In genomic region chr10:101840741-101841453, GRCh38 we compare ENCODE assay signal across 8 cellular contexts. TPM values are rescaled to one million over a fixed set of nuclear protein-coding genes. Genes with fewer than 3 reads are reported as not detected.
DNase-seq lines count a peak whose midpoint lies in the region; ATAC-seq and TF ChIP-seq lines count a peak whose summit lies in the region.

No MANE protein-coding gene starts in this region.

- H3K36me3 ChIP-seq in DND-41 (ENCODE audit: insufficient read depth, low read length) (no peaks in the 10 kb centered on the region), tibial nerve (peaks cover 0 to 12% (median 0%) of the 10 kb centered on the region in 3 donors)

- H3K4me1 ChIP-seq in DND-41 (ENCODE audit: insufficient read depth, low read length) (peaks cover 39% of the 10 kb centered on the region), tibial nerve (peaks cover 0 to 57% (median 22%) of the 10 kb centered on the region in 4 donors)

- H3K4me2 ChIP-seq in DND-41 (ENCODE audit: insufficient read depth, low read length): peak overlapping the region; percentile 64

- DNase-seq in DND-41: peak; percentile 76
- peak; percentile 63 for DNase-seq in LoVo (ENCODE audit: low spot score)
- DNase-seq in SK-MEL-5 (ENCODE audit: low read depth, low spot score): peak; percentile 82
- peak; percentile 82 to 87 for DNase-seq in activated naive CD4-positive, alpha-beta T cell treated with anti-CD3 and anti-CD28 coated beads, Interleukin-2, amount 50 U/mL, for 72 hours (ENCODE audit: low spot score in 2 of 2)
- DNase-seq in glomerular visceral epithelial cell (ENCODE audit: extremely low spot score): peak; percentile 78
- no peak for DNase-seq in omental fat pad (ENCODE audit: low spot score)
- peak; percentile 52 to 69 for DNase-seq in tibial nerve (ENCODE audit: low spot score in 2 of 2)

- H3K4me3 ChIP-seq in DND-41 (ENCODE audit: low read depth in 1 of 2, low read length in 2 of 2): peak overlapping the region in 1 of 2 experiments; percentile 48; a peak in 2 of 4 replicates
- peak overlapping the region in 3 of 4 donors; percentile 14 to 50 (median 40) for H3K4me3 ChIP-seq in tibial nerve

- no peaks in the 10 kb centered on the region for H3K36me3 Mint-ChIP-seq in activated naive CD4-positive, alpha-beta T cell treated with anti-CD3 and anti-CD28 coated beads, Interleukin-2, amount 50 U/mL, for 72 hours

- peak; percentile 95 for TF ChIP-seq CTCF in DND-41 (IDR thresholded peaks at IDR 0.05; ENCODE audit: borderline replicate concordance, extremely low read depth, low read length, poor library complexity, severe bottlenecking)
- TF ChIP-seq CTCF in omental fat pad (IDR thresholded peaks at IDR 0.05): peak in 1 of 3 donors; percentile 78
- TF ChIP-seq CTCF in tibial nerve (IDR thresholded peaks at IDR 0.05): peak; percentile 79 to 88 (median 87)

- no peak for TF ChIP-seq EP300 in tibial nerve (IDR thresholded peaks at IDR 0.05)

- H3K9me3 ChIP-seq in DND-41 (ENCODE audit: insufficient read depth, low read length, severe bottlenecking) (no peaks in the 10 kb centered on the region), tibial nerve (no peaks in the 10 kb centered on the region)

- H3K9ac ChIP-seq in DND-41 (ENCODE audit: low read depth, low read length): no peak overlapping the region

- peak; percentile 61 for ATAC-seq in DND-41 (ENCODE audit: insufficient read depth, low read depth)
- ATAC-seq in GM21825 (IDR thresholded peaks at IDR 0.05; ENCODE audit: unreplicated experiment): peak; percentile 72
- peak; percentile 73 to 74 for ATAC-seq in activated naive CD4-positive, alpha-beta T cell treated with anti-CD3 and anti-CD28 coated beads, Interleukin-2, amount 50 U/mL, for 72 hours
- ATAC-seq in omental fat pad (ENCODE audit: low FRiP score): peak; percentile 67

- H2AFZ ChIP-seq in DND-41 (ENCODE audit: low read depth, low read length): no peak overlapping the region

- TF ChIP-seq POLR2A in tibial nerve (IDR thresholded peaks at IDR 0.05): no peak

- H3K27me3 ChIP-seq in DND-41 (ENCODE audit: insufficient read depth, low read length, poor library complexity) (no peaks in the 10 kb centered on the region), tibial nerve (no peaks in the 10 kb centered on the region)

- H3K27ac ChIP-seq in DND-41 (ENCODE audit: low read length) (no peak overlapping the region), tibial nerve (peak overlapping the region in 1 of 4 donors; percentile 70)

- H3K27ac Mint-ChIP-seq in activated naive CD4-positive, alpha-beta T cell treated with anti-CD3 and anti-CD28 coated beads, Interleukin-2, amount 50 U/mL, for 72 hours: peak overlapping the region; percentile 75 to 76

- H4K20me1 ChIP-seq in DND-41 (ENCODE audit: insufficient read depth, low read length): peaks cover 25% of the 10 kb centered on the region

- H3K9me3 Mint-ChIP-seq in activated naive CD4-positive, alpha-beta T cell treated with anti-CD3 and anti-CD28 coated beads, Interleukin-2, amount 50 U/mL, for 72 hours: no peaks in the 10 kb centered on the region

- in situ Hi-C loops in SK-MEL-5 (cut with HindIII; ENCODE audit: low pct_unique_long_range_greater_than_20kb, low sequenced_read_pairs): no loop called here

- H3K79me2 ChIP-seq in DND-41 (ENCODE audit: insufficient read depth, low read length): no peaks in the 10 kb centered on the region

- 3 to 4% methylated on average over 40 to 46 of the region's 46 CpGs for WGBS in tibial nerve, 2 donors

RNA-seq across cellular contexts. Expression of gene KCNIP2, which starts 2.7 kb away (rescaled TPM):
- 1.1 and 1.6 TPM in 2 replicates for total RNA-seq in SK-MEL-5 (2014; rRNA removed; shearing (Covaris generic))
- polyA plus RNA-seq in SK-MEL-5 (2015; cell fraction: cytosol; rRNA removed): 0.58 and 8.0 TPM in 2 replicates
- polyA plus RNA-seq in SK-MEL-5 (2015; cell fraction: nucleus; rRNA removed): 13.0 and 15.1 TPM in 2 replicates
- total RNA-seq in activated naive CD4-positive, alpha-beta T cell treated with anti-CD3 and anti-CD28 coated beads, Interleukin-2, amount 50 U/mL, for 72 hours: 1 to 10 TPM; 4.2 to 6.3 TPM
- total RNA-seq in omental fat pad: 100 to 1,000 TPM in 1 of 4 donors, 10 to 100 TPM in 3; 60.4 to 252 (median 80.3) TPM
- total RNA-seq in tibial nerve: 10 to 100 TPM in 3 of 4 donors, 1 to 10 TPM in 1; 6.1 to 63.9 (median 37.2) TPM

RNA-seq across cellular contexts. Expression of gene OGA, which starts 22.7 kb away (rescaled TPM):
- total RNA-seq in SK-MEL-5 (2014; rRNA removed; shearing (Covaris generic)): 46.4 and 57.8 TPM in 2 replicates
- polyA plus RNA-seq in SK-MEL-5 (2015; cell fraction: cytosol; rRNA removed): 39.7 and 50.8 TPM in 2 replicates
- polyA plus RNA-seq in SK-MEL-5 (2015; cell fraction: nucleus; rRNA removed): 179 and 208 TPM in 2 replicates
- total RNA-seq in activated naive CD4-positive, alpha-beta T cell treated with anti-CD3 and anti-CD28 coated beads, Interleukin-2, amount 50 U/mL, for 72 hours: 100 to 1,000 TPM; 136 to 238 TPM
- total RNA-seq in omental fat pad: 100 to 1,000 TPM in 2 of 4 donors, 10 to 100 TPM in 2; 70.0 to 214 (median 127) TPM
- total RNA-seq in tibial nerve: 100 to 1,000 TPM; 206 to 249 (median 224) TPM

RNA-seq across cellular contexts. Expression of gene NPM3, which starts 57.7 kb away (rescaled TPM):
- total RNA-seq in SK-MEL-5 (2014; rRNA removed; shearing (Covaris generic)): 61.5 and 78.6 TPM in 2 replicates
- polyA plus RNA-seq in SK-MEL-5 (2015; cell fraction: cytosol; rRNA removed): 82.1 and 105 TPM in 2 replicates
- 15.3 and 28.2 TPM in 2 replicates for polyA plus RNA-seq in SK-MEL-5 (2015; cell fraction: nucleus; rRNA removed)
- total RNA-seq in activated naive CD4-positive, alpha-beta T cell treated with anti-CD3 and anti-CD28 coated beads, Interleukin-2, amount 50 U/mL, for 72 hours: 100 to 1,000 TPM; 108 to 148 TPM
- total RNA-seq in omental fat pad (10 to 100 TPM; 25.0 to 31.1 (median 27.7) TPM), tibial nerve (10 to 100 TPM; 17.5 to 47.7 (median 30.1) TPM)
